12 cellular contexts compared by ENCODE assay signal in genomic region chr3:50632450-50632849, GRCh38. TPM values are rescaled to one million over a fixed set of nuclear protein-coding genes. Genes with fewer than 3 reads are reported as not detected.
A peak's percentile ranks its signal among the peaks of the same experiment; 100 is the strongest.
DNase-seq lines count a peak whose midpoint lies in the region; ATAC-seq and TF ChIP-seq lines count a peak whose summit lies in the region.
"Had no signal": no experiment of that assay in that cellular context is flagged by ENCODE, and none has a peak within 500 bp of the region (broad histone marks: within the 10 kb centered on the region; RNA-seq: fewer than 3 reads in every experiment).

No MANE protein-coding gene starts in this region.

- peaks cover 90% of the 10 kb centered on the region for H3K4me1 Mint-ChIP-seq in activated CD4-positive, alpha-beta T cell treated with anti-CD3 and anti-CD28 coated beads, Interleukin-2, amount 10 ng/mL, durations not matched to agents 7 days and 5 days
- peaks cover 66% of the 10 kb centered on the region for H3K4me1 Mint-ChIP-seq in activated T-helper 17 cell treated with anti-CD3 and anti-CD28 coated beads, Interleukin-2, amount 50 U/mL, for 72 hours

- 21 to 45% (median 34%) methylated on average over 5 of the region's 5 CpGs for WGBS in spleen, 5 donors
- WGBS in aorta, 2 donors: 42 to 48% methylated on average over 5 of the region's 5 CpGs

- H3K4me3 ChIP-seq in spleen (no peak overlapping the region), aorta (ENCODE audit: low read length in 2 of 2) (no peak overlapping the region)
- H3K4me3 ChIP-seq: cardiac muscle cell had no signal

- no peaks in the 10 kb centered on the region for H3K27me3 Mint-ChIP-seq in activated CD4-positive, alpha-beta T cell treated with anti-CD3 and anti-CD28 coated beads, Interleukin-2, amount 10 ng/mL, durations not matched to agents 7 days and 5 days
- H3K27me3 Mint-ChIP-seq in activated T-helper 17 cell treated with anti-CD3 and anti-CD28 coated beads, Interleukin-2, amount 50 U/mL, for 72 hours: no peaks in the 10 kb centered on the region

- H3K36me3 Mint-ChIP-seq in activated CD4-positive, alpha-beta T cell treated with anti-CD3 and anti-CD28 coated beads, Interleukin-2, amount 10 ng/mL, durations not matched to agents 7 days and 5 days (ENCODE audit: low read depth): peaks cover 46% of the 10 kb centered on the region
- H3K36me3 Mint-ChIP-seq in activated T-helper 17 cell treated with anti-CD3 and anti-CD28 coated beads, Interleukin-2, amount 50 U/mL, for 72 hours (ENCODE audit: low read depth): peaks cover 86% of the 10 kb centered on the region

- H3K4me3 Mint-ChIP-seq in activated CD4-positive, alpha-beta T cell treated with anti-CD3 and anti-CD28 coated beads, Interleukin-2, amount 10 ng/mL, durations not matched to agents 7 days and 5 days: no peak overlapping the region
- peak overlapping the region; percentile 66 for H3K4me3 Mint-ChIP-seq in activated T-helper 17 cell treated with anti-CD3 and anti-CD28 coated beads, Interleukin-2, amount 50 U/mL, for 72 hours

- TF ChIP-seq POLR2A in spleen (IDR thresholded peaks at IDR 0.05): no peak

- H3K27ac Mint-ChIP-seq in activated CD4-positive, alpha-beta T cell treated with anti-CD3 and anti-CD28 coated beads, Interleukin-2, amount 10 ng/mL, durations not matched to agents 7 days and 5 days: peak overlapping the region; percentile 82
- peak overlapping the region; percentile 86 for H3K27ac Mint-ChIP-seq in activated T-helper 17 cell treated with anti-CD3 and anti-CD28 coated beads, Interleukin-2, amount 50 U/mL, for 72 hours

- no peaks in the 10 kb centered on the region for H3K9me3 Mint-ChIP-seq in activated CD4-positive, alpha-beta T cell treated with anti-CD3 and anti-CD28 coated beads, Interleukin-2, amount 10 ng/mL, durations not matched to agents 7 days and 5 days
- no peaks in the 10 kb centered on the region for H3K9me3 Mint-ChIP-seq in activated T-helper 17 cell treated with anti-CD3 and anti-CD28 coated beads, Interleukin-2, amount 50 U/mL, for 72 hours

- peaks cover 4 to 96% (median 71%) of the 10 kb centered on the region in 6 donors for H3K4me1 ChIP-seq in spleen
- H3K4me1 ChIP-seq in aorta (ENCODE audit: control insufficient read depth in 1 of 2, insufficient read depth in 2 of 2, low read length in 2 of 2): no peaks in the 10 kb centered on the region

- intact Hi-C loops in spleen (cut with DNase I; ENCODE audit: low total_unique reads) (no loop called here), aorta (cut with DNase I) (no loop called here)

- H3K27ac ChIP-seq in spleen (peak overlapping the region in 7 of 8 donors; percentile 6 to 75 (median 61)), aorta (ENCODE audit: low read depth in 1 of 2, low read length in 2 of 2) (no peak overlapping the region)
- H3K27ac ChIP-seq: cardiac muscle cell had no signal

- no peak for DNase-seq in activated CD4-positive, alpha-beta T cell treated with anti-CD3 and anti-CD28 coated beads, Interleukin-2, amount 10 ng/mL, durations not matched to agents 7 days and 5 days
- no peak for DNase-seq in activated CD4-positive, alpha-beta T cell treated with anti-CD3 and anti-CD28 coated beads for 1 hour
- DNase-seq in NOMO-1 (lab: John Stamatoyannopoulos, UW; ENCODE audit: unreplicated experiment in 2 of 2): peak; percentile 83 to 84
- DNase-seq in spleen: no peak
- no peak for DNase-seq in hypothalamus (lab: John Stamatoyannopoulos, UW)
- no peak for DNase-seq in stimulated activated naive CD4-positive, alpha-beta T cell (lab: John Stamatoyannopoulos, UW)
- no peak for DNase-seq in aorta
- DNase-seq: ACHN, mammary epithelial cell, NCI-H1048 had no signal

- H3K27me3 ChIP-seq in spleen (replicated peaks in 1 of 7) (no peaks in the 10 kb centered on the region), aorta (ENCODE audit: control insufficient read depth in 1 of 2, insufficient read depth in 2 of 2, low read length in 1 of 2) (no peaks in the 10 kb centered on the region)
- H3K27me3 ChIP-seq: cardiac muscle cell had no signal

- POLR2A ChIA-PET in activated CD4-positive, alpha-beta T cell treated with anti-CD3 and anti-CD28 coated beads, Interleukin-2, amount 10 ng/mL, durations not matched to agents 7 days and 5 days (lab: Charles Lee): interaction anchor here (1.3 kb wide), 1 partner anchor 12 kb away, joined by 3 read pairs; no protein-coding TSS in a partner anchor

- H3K9me3 ChIP-seq in spleen: no peaks in the 10 kb centered on the region
- no peaks in the 10 kb centered on the region for H3K9me3 ChIP-seq in aorta (ENCODE audit: control insufficient read depth, low read length)

- no peak for TF ChIP-seq CTCF in spleen (IDR thresholded peaks at IDR 0.05 in 8 of 11, conservative IDR thresholded peaks at IDR 0.05 in 3 of 11)

- peak; percentile 76 for ATAC-seq in activated T-helper 17 cell treated with anti-CD3 and anti-CD28 coated beads, Interleukin-2, amount 50 U/mL, for 72 hours (replicated peaks)
- no peak for ATAC-seq in aorta (ENCODE audit: low FRiP score)

- H3K36me3 ChIP-seq in spleen (peaks cover 0 to 36% (median 0%) of the 10 kb centered on the region in 6 donors), aorta (ENCODE audit: control insufficient read depth in 1 of 2, insufficient read depth in 2 of 2, low read length in 1 of 2) (no peaks in the 10 kb centered on the region)
- H3K36me3 ChIP-seq: cardiac muscle cell had no signal

- CTCF ChIA-PET in activated CD4-positive, alpha-beta T cell treated with anti-CD3 and anti-CD28 coated beads, Interleukin-2, amount 10 ng/mL, durations not matched to agents 7 days and 5 days (lab: Charles Lee): interaction anchor here (0.8 to 5.8 kb wide), 7 partner anchors 9 to 740 kb away, joined by 3 to 33 read pairs (median 6); partner anchors contain the start of gene MAPKAPK3

RNA-seq across cellular contexts. Expression of gene MAPKAPK3, which starts 15.5 kb away (rescaled TPM):
- 100 to 1,000 TPM; 135 to 140 TPM for total RNA-seq in activated CD4-positive, alpha-beta T cell treated with anti-CD3 and anti-CD28 coated beads, Interleukin-2, amount 10 ng/mL, durations not matched to agents 7 days and 5 days
- total RNA-seq in activated T-helper 17 cell treated with anti-CD3 and anti-CD28 coated beads, Interleukin-2, amount 50 U/mL, for 72 hours: 100 to 1,000 TPM in 1 of 2 donors, 10 to 100 TPM in 1; 99.8 to 131 TPM
- total RNA-seq in spleen: 10 to 100 TPM; 34.7 to 55.0 (median 44.9) TPM
- polyA plus RNA-seq in spleen: 10 to 100 TPM; 18.0 to 34.8 (median 18.9) TPM
- total RNA-seq in aorta: 10 to 100 TPM; 23.7 to 24.8 TPM
- 10 to 100 TPM; 13.0 to 18.3 TPM for polyA plus RNA-seq in aorta

RNA-seq across cellular contexts. Expression of gene CISH, which starts 20.9 kb away (rescaled TPM):
- total RNA-seq in activated CD4-positive, alpha-beta T cell treated with anti-CD3 and anti-CD28 coated beads, Interleukin-2, amount 10 ng/mL, durations not matched to agents 7 days and 5 days: 100 to 1,000 TPM; 300 to 308 TPM
- total RNA-seq in activated T-helper 17 cell treated with anti-CD3 and anti-CD28 coated beads, Interleukin-2, amount 50 U/mL, for 72 hours: 100 to 1,000 TPM; 204 to 327 TPM
- total RNA-seq in spleen (10 to 100 TPM in 5 of 7 donors, 1 to 10 TPM in 2; 8.7 to 23.6 (median 14.0) TPM), aorta (10 to 100 TPM in 1 of 2 donors, 1 to 10 TPM in 1; 8.3 to 10.1 TPM)
- polyA plus RNA-seq in spleen (1 to 10 TPM; 2.9 to 7.4 (median 6.7) TPM), aorta (1 to 10 TPM; 1.5 to 3.6 TPM)

RNA-seq across cellular contexts. Expression of gene DOCK3, which starts 42.3 kb away (rescaled TPM):
- 1 to 10 TPM in 1 of 2 experiments, under 1 TPM in 1; 1.00 to 1.1 TPM for total RNA-seq in activated CD4-positive, alpha-beta T cell treated with anti-CD3 and anti-CD28 coated beads, Interleukin-2, amount 10 ng/mL, durations not matched to agents 7 days and 5 days
- 1 to 10 TPM; 3.8 to 7.8 TPM for total RNA-seq in activated T-helper 17 cell treated with anti-CD3 and anti-CD28 coated beads, Interleukin-2, amount 50 U/mL, for 72 hours
- 1 to 10 TPM in 1 of 7 donors, under 1 TPM in 6; 0.21 to 2.1 (median 0.60) TPM for total RNA-seq in spleen
- polyA plus RNA-seq in spleen: under 1 TPM; 0.08 to 0.38 (median 0.37) TPM
- total RNA-seq in aorta: under 1 TPM; 0.72 to 0.97 TPM
- under 1 TPM; 0.31 to 0.38 TPM for polyA plus RNA-seq in aorta

Comparison
In these comparisons a context has a peak if more than half of its experiments do, and no peak if none do; other contexts are left out.
1. DNase-seq: peak in NOMO-1 (2 of 2); none in activated CD4-positive, alpha-beta T cell treated with anti-CD3 and anti-CD28 coated beads, Interleukin-2, amount 10 ng/mL, durations not matched to agents 7 days and 5 days (single experiment), activated CD4-positive, alpha-beta T cell treated with anti-CD3 and anti-CD28 coated beads for 1 hour (single experiment), spleen (single experiment), hypothalamus (0 of 51), stimulated activated naive CD4-positive, alpha-beta T cell (0 of 6) and aorta (0 of 2).
2. H3K27ac ChIP-seq: peak in spleen (7 of 8); none in aorta (0 of 2).
3. RNA of gene CISH, which starts 20.9 kb away (total RNA-seq): 204 to 327 TPM in activated T-helper 17 cell treated with anti-CD3 and anti-CD28 coated beads, Interleukin-2, amount 50 U/mL, for 72 hours and 300 to 308 TPM in activated CD4-positive, alpha-beta T cell treated with anti-CD3 and anti-CD28 coated beads, Interleukin-2, amount 10 ng/mL, durations not matched to agents 7 days and 5 days; 8.7 to 23.6 TPM in spleen and 8.3 to 10.1 TPM in aorta; every median in the first group is over 4 times any median in the second.